In genomic region chr5:5826911-5827310, GRCh38 we compare ENCODE assay signal across 28 cellular contexts.
A peak's percentile ranks its signal among the peaks of the same experiment; 100 is the strongest.
DNase-seq lines count a peak whose midpoint lies in the region; TF ChIP-seq lines count a peak whose summit lies in the region.
"Had no signal": no experiment of that assay in that cellular context is flagged by ENCODE, and none has a peak within 500 bp of the region (broad histone marks: within the 10 kb centered on the region; RNA-seq: fewer than 3 reads in every experiment).

No MANE protein-coding gene starts in this region.

- no peaks in the 10 kb centered on the region for H3K9me3 ChIP-seq in CD8-positive, alpha-beta memory T cell (ENCODE audit: low read length)
- H3K9me3 ChIP-seq: heart right ventricle, suprapubic skin had no signal

- DNase-seq in AG08396 (ENCODE audit: low spot score) (peak; percentile 5), HT1080 (ENCODE audit: low read depth) (peak; percentile 71), astrocyte of the hippocampus (ENCODE audit: low read depth, low spot score) (peak; percentile 44), mucosa of gallbladder (ENCODE audit: low spot score) (peak; percentile 12), NCI-H446 treated with DMSO at 0.1 percent for 48 hours (lab: John Stamatoyannopoulos, UW) (no peak), GM19240 (ENCODE audit: insufficient read length, low spot score) (no peak), endothelial cell (ENCODE audit: low spot score) (no peak)
- DNase-seq in CD8-positive, alpha-beta memory T cell, result no peak
- DNase-seq: activated CD4-positive, alpha-beta T cell treated with anti-CD3 and anti-CD28 coated beads for 48 hours; activated naive CD4-positive, alpha-beta T cell treated with anti-CD3 and anti-CD28 coated beads for 36 hours; amniotic stem cell; COR-L47; cortex of kidney; DMS79; heart right ventricle; left cardiac atrium; MM.1S; naive thymus-derived CD4-positive, alpha-beta T cell; NCI-H1417 treated with DMSO at 0.1 percent for 48 hours; NCI-H2081 treated with DMSO at 0.1 percent for 48 hours; NCI-H345; retina; T-helper 17 cell had no signal

- H3K36me3 Mint-ChIP-seq in CD8-positive, alpha-beta memory T cell, result no peaks in the 10 kb centered on the region
- no peaks in the 10 kb centered on the region for H3K36me3 Mint-ChIP-seq in endothelial cell (ENCODE audit: low read depth, unreplicated experiment)
- H3K36me3 Mint-ChIP-seq: naive thymus-derived CD4-positive, alpha-beta T cell had no signal

- H3K36me3 ChIP-seq in CD8-positive, alpha-beta memory T cell (ENCODE audit: insufficient read depth, low read length), result no peaks in the 10 kb centered on the region
- H3K36me3 ChIP-seq: cardiac muscle cell, heart right ventricle, suprapubic skin had no signal

- no peaks in the 10 kb centered on the region for H3K4me1 Mint-ChIP-seq in CD8-positive, alpha-beta memory T cell
- H3K4me1 Mint-ChIP-seq in endothelial cell (ENCODE audit: unreplicated experiment), result no peaks in the 10 kb centered on the region
- H3K4me1 Mint-ChIP-seq: naive thymus-derived CD4-positive, alpha-beta T cell; T-helper 17 cell had no signal

- no peak overlapping the region for H3K27ac ChIP-seq in CD8-positive, alpha-beta memory T cell (ENCODE audit: low read depth, low read length)
- H3K27ac ChIP-seq: cardiac muscle cell, heart right ventricle, suprapubic skin had no signal

- POLR2A ChIA-PET in CD8-positive, alpha-beta memory T cell (lab: Charles Lee), result no interaction called here

- peaks cover 3 to 14% of the 10 kb centered on the region in 2 donors for H3K27me3 Mint-ChIP-seq in CD8-positive, alpha-beta memory T cell
- H3K27me3 Mint-ChIP-seq in endothelial cell (ENCODE audit: unreplicated experiment), result peaks cover 2% of the 10 kb centered on the region

- peaks cover 4% of the 10 kb centered on the region for H3K27me3 ChIP-seq in CD8-positive, alpha-beta memory T cell (ENCODE audit: insufficient read depth, low read length, poor library complexity, severe bottlenecking)
- H3K27me3 ChIP-seq: cardiac muscle cell, heart right ventricle, suprapubic skin had no signal

- H3K27ac Mint-ChIP-seq in CD8-positive, alpha-beta memory T cell, result no peak overlapping the region
- no peak overlapping the region for H3K27ac Mint-ChIP-seq in endothelial cell (ENCODE audit: unreplicated experiment)
- H3K27ac Mint-ChIP-seq: activated naive CD4-positive, alpha-beta T cell treated with anti-CD3 and anti-CD28 coated beads for 36 hours; memory B cell; naive thymus-derived CD4-positive, alpha-beta T cell; T-helper 17 cell had no signal

- no peak overlapping the region for H3K4me3 Mint-ChIP-seq in CD8-positive, alpha-beta memory T cell
- no peak overlapping the region for H3K4me3 Mint-ChIP-seq in endothelial cell (ENCODE audit: unreplicated experiment)
- H3K4me3 Mint-ChIP-seq: activated naive CD4-positive, alpha-beta T cell treated with anti-CD3 and anti-CD28 coated beads for 36 hours; memory B cell; naive thymus-derived CD4-positive, alpha-beta T cell; T-helper 17 cell had no signal

- no peak for TF ChIP-seq CTCF in endothelial cell (IDR thresholded peaks at IDR 0.05; ENCODE audit: unreplicated experiment)

- H3K4me1 ChIP-seq in CD8-positive, alpha-beta memory T cell (ENCODE audit: insufficient read depth, low read length), result no peaks in the 10 kb centered on the region
- H3K4me1 ChIP-seq: suprapubic skin had no signal

- peaks cover 0 to 5% (median 0%) of the 10 kb centered on the region in 5 donors for H3K9me3 Mint-ChIP-seq in CD8-positive, alpha-beta memory T cell
- no peaks in the 10 kb centered on the region for H3K9me3 Mint-ChIP-seq in endothelial cell (ENCODE audit: unreplicated experiment)
- H3K9me3 Mint-ChIP-seq: activated naive CD4-positive, alpha-beta T cell treated with anti-CD3 and anti-CD28 coated beads for 36 hours; memory B cell had no signal

- CTCF ChIA-PET in CD8-positive, alpha-beta memory T cell (lab: Charles Lee), result no interaction called here

- no peak overlapping the region for H3K4me3 ChIP-seq in CD8-positive, alpha-beta memory T cell (ENCODE audit: low read length)
- H3K4me3 ChIP-seq: cardiac muscle cell, GM12878, heart right ventricle, K562, suprapubic skin had no signal

Comparison
In these comparisons a context has a peak if more than half of its experiments do, and no peak if none do; other contexts are left out.
1. DNase-seq: peak in AG08396 (single experiment), HT1080 (single experiment), astrocyte of the hippocampus (single experiment) and mucosa of gallbladder (single experiment); none in NCI-H446 treated with DMSO at 0.1 percent for 48 hours (single experiment), GM19240 (single experiment), CD8-positive, alpha-beta memory T cell (0 of 5) and endothelial cell (single experiment).